Comparison of ENCODE assay signal across 11 cellular contexts in genomic region chr5:132481243-132482211, GRCh38. TPM values are rescaled to one million over a fixed set of nuclear protein-coding genes. Genes with fewer than 3 reads are reported as not detected.
DNase-seq lines count a peak whose midpoint lies in the region; ATAC-seq and TF ChIP-seq lines count a peak whose summit lies in the region.
"Had no signal": no experiment of that assay in that cellular context is flagged by ENCODE, and none has a peak within 500 bp of the region (broad histone marks: within the 10 kb centered on the region; RNA-seq: fewer than 3 reads in every experiment).

No MANE protein-coding gene starts in this region.

- no peak for TF ChIP-seq RAD21 in IMR-90 (IDR thresholded peaks at IDR 0.05; ENCODE audit: low read length)

- H2BK5ac ChIP-seq in IMR-90 (ENCODE audit: low read depth, low read length, poor library complexity, severe bottlenecking) (no peak overlapping the region), mesenchymal stem cell (ENCODE audit: low read depth, low read length, poor library complexity, severe bottlenecking) (no peak overlapping the region)

- H2BK20ac ChIP-seq in IMR-90 (ENCODE audit: low read depth, low read length) = no peak overlapping the region

- peak overlapping the region in 3 of 7 donors; percentile 15 to 41 (median 17) for H3K4me3 Mint-ChIP-seq in CD8-positive, alpha-beta memory T cell
- H3K4me3 Mint-ChIP-seq in activated T-helper 17 cell treated with anti-CD3 and anti-CD28 coated beads, Interleukin-2, amount 50 U/mL, for 72 hours = peak overlapping the region; percentile 26
- H3K4me3 Mint-ChIP-seq in naive thymus-derived CD8-positive, alpha-beta T cell = peak overlapping the region in 2 of 10 donors; percentile 14 to 37

- H3K4me2 ChIP-seq in IMR-90 (ENCODE audit: low read depth, low read length) = no peak overlapping the region
- H3K4me2 ChIP-seq in mesenchymal stem cell (ENCODE audit: low read length, poor library complexity, severe bottlenecking) = no peak overlapping the region

- peaks cover 25% of the 10 kb centered on the region for H3K9me1 ChIP-seq in IMR-90 (ENCODE audit: insufficient read depth, low read length)

- H2AFZ ChIP-seq in IMR-90 (replicated peaks; ENCODE audit: low read length, poor library complexity) (no peak overlapping the region), mesenchymal stem cell (ENCODE audit: low read depth, low read length) (no peak overlapping the region)

- peaks cover 38% of the 10 kb centered on the region for H3K36me3 ChIP-seq in CD8-positive, alpha-beta memory T cell (ENCODE audit: insufficient read depth, low read length)
- H3K36me3 ChIP-seq in IMR-90 (ENCODE audit: control insufficient read depth, insufficient read depth, low read length) (peaks cover 36% of the 10 kb centered on the region), mesenchymal stem cell (ENCODE audit: control insufficient read depth in 1 of 2, insufficient read depth in 2 of 2, low read depth in 1 of 2, low read length in 2 of 2) (peaks cover 41 to 51% of the 10 kb centered on the region in 2 experiments), brain microvascular endothelial cell (replicated peaks) (peaks cover 43% of the 10 kb centered on the region)

- H2AK9ac ChIP-seq in IMR-90 (replicated peaks; ENCODE audit: low read depth, low read length, poor library complexity) = no peak overlapping the region

- H2BK15ac ChIP-seq in IMR-90 (ENCODE audit: low read depth, low read length) (no peak overlapping the region), mesenchymal stem cell (ENCODE audit: low read depth, poor library complexity, severe bottlenecking) (no peak overlapping the region)

- ATAC-seq in IMR-90 (ENCODE audit: low read depth) = no peak
- peak; percentile 28 for ATAC-seq in activated T-helper 17 cell treated with anti-CD3 and anti-CD28 coated beads, Interleukin-2, amount 50 U/mL, for 72 hours (replicated peaks)
- peak in 1 of 2 donors; percentile 14 for ATAC-seq in naive thymus-derived CD8-positive, alpha-beta T cell
- ATAC-seq in GM18867 (IDR thresholded peaks at IDR 0.05; ENCODE audit: unreplicated experiment) = no peak
- no peak for ATAC-seq in HG02678 (IDR thresholded peaks at IDR 0.05; ENCODE audit: unreplicated experiment)
- ATAC-seq: foreskin keratinocyte had no signal

- no TSS peak for BruUV-seq in IMR-90 (replicated peaks; lab: Mats Ljungman, UMichigan)

- CTCF ChIA-PET in CD8-positive, alpha-beta memory T cell (lab: Charles Lee) = interaction anchor here (0.9 to 13.7 kb wide), 14 partner anchors 9 to 112 kb away, joined by 3 to 222 read pairs (median 12); partner anchors contain the start of genes IRF1 and SLC22A5
- CTCF ChIA-PET in IMR-90 (lab: Yijun Ruan, JAX) = interaction anchor here (0.6 kb wide), 1 partner anchor 292 kb away, joined by 3 read pairs; no protein-coding TSS in a partner anchor

- no peak overlapping the region for H4K8ac ChIP-seq in IMR-90 (ENCODE audit: low read depth in 2 of 2, low read length in 2 of 2)
- H4K8ac ChIP-seq in mesenchymal stem cell (ENCODE audit: low read length) = no peak overlapping the region

- DNase-seq in CD8-positive, alpha-beta memory T cell = peak in 3 of 5 donors; percentile 26 to 49 (median 32)
- DNase-seq in IMR-90 (no peak), mesenchymal stem cell (no peak), brain microvascular endothelial cell (no peak)
- DNase-seq in naive thymus-derived CD8-positive, alpha-beta T cell = no peak
- DNase-seq: amniotic stem cell, foreskin keratinocyte had no signal

- H2BK120ac ChIP-seq in IMR-90 (ENCODE audit: low read depth, low read length) (no peak overlapping the region), mesenchymal stem cell (ENCODE audit: low read depth, low read length) (no peak overlapping the region)

- H3K23ac ChIP-seq in IMR-90 (ENCODE audit: low read depth, low read length) = no peak overlapping the region
- no peak overlapping the region for H3K23ac ChIP-seq in mesenchymal stem cell (ENCODE audit: low read length in 2 of 2)

- no peak overlapping the region for H2BK12ac ChIP-seq in mesenchymal stem cell (ENCODE audit: low read length in 2 of 2)

- POLR2A ChIA-PET in CD8-positive, alpha-beta memory T cell (lab: Charles Lee) = interaction anchor here (1.1 to 16.3 kb wide), 7 partner anchors 8 to 70 kb away, joined by 3 to 182 read pairs (median 29); partner anchors contain the start of gene IRF1
- POLR2A ChIA-PET in IMR-90 (lab: Charles Lee; ENCODE audit: unreplicated experiment) = no interaction called here
- POLR2A ChIA-PET in naive thymus-derived CD8-positive, alpha-beta T cell (lab: Charles Lee) = interaction anchor here (0.7 to 23.2 kb wide), 9 partner anchors 4 to 67 kb away, joined by 3 to 648 read pairs (median 40); partner anchors contain the start of gene IRF1

- H4K20me1 ChIP-seq in IMR-90 (ENCODE audit: insufficient read depth, low read length) = peaks cover 6% of the 10 kb centered on the region; the same call in 1 of the 2 replicates

- no peak overlapping the region for H3K27ac ChIP-seq in CD8-positive, alpha-beta memory T cell (ENCODE audit: low read depth, low read length)
- no peak overlapping the region for H3K27ac ChIP-seq in IMR-90 (ENCODE audit: insufficient read depth, low read length)
- H3K27ac ChIP-seq in mesenchymal stem cell (ENCODE audit: low read length, poor library complexity, severe bottlenecking) = no peak overlapping the region
- no peak overlapping the region for H3K27ac ChIP-seq in brain microvascular endothelial cell
- H3K27ac ChIP-seq: dorsolateral prefrontal cortex, foreskin keratinocyte had no signal

- H3K4ac ChIP-seq in IMR-90 (ENCODE audit: low read depth, low read length) (no peak overlapping the region), mesenchymal stem cell (ENCODE audit: low read depth in 1 of 2, low read length in 2 of 2) (no peak overlapping the region)

- H2AK5ac ChIP-seq in IMR-90 (ENCODE audit: low read depth, low read length) = no peak overlapping the region
- no peak overlapping the region for H2AK5ac ChIP-seq in mesenchymal stem cell (ENCODE audit: low read length, severe bottlenecking)

- peaks cover 80 to 94% (median 82%) of the 10 kb centered on the region in 3 donors for H3K4me1 Mint-ChIP-seq in CD8-positive, alpha-beta memory T cell
- H3K4me1 Mint-ChIP-seq in activated T-helper 17 cell treated with anti-CD3 and anti-CD28 coated beads, Interleukin-2, amount 50 U/mL, for 72 hours = peaks cover 52% of the 10 kb centered on the region
- H3K4me1 Mint-ChIP-seq in naive thymus-derived CD8-positive, alpha-beta T cell = peaks cover 38 to 91% (median 82%) of the 10 kb centered on the region in 4 donors

- dilution Hi-C loops in IMR-90 (cut with HindIII; ENCODE audit: low sequenced_read_pairs, unreplicated experiment) = no loop called here

- no peak overlapping the region for H4K5ac ChIP-seq in IMR-90 (ENCODE audit: low read depth, low read length)

- no peak overlapping the region for H4K91ac ChIP-seq in IMR-90 (ENCODE audit: insufficient read depth, low read depth, low read length)
- no peak overlapping the region for H4K91ac ChIP-seq in mesenchymal stem cell (ENCODE audit: low read length)

- WGBS in IMR-90 (ENCODE audit: extremely low coverage in 2 of 2, insufficient read length in 1 of 2), 2 experiments = 100% methylated on average over 1 of the region's 6 CpGs; no CpG with 5 or more reads in 1 of the 2 experiments
- 87% methylated on average over 6 of the region's 6 CpGs for WGBS in mesenchymal stem cell

- peaks cover 0 to 9% of the 10 kb centered on the region in 2 donors for H3K27me3 Mint-ChIP-seq in CD8-positive, alpha-beta memory T cell
- H3K27me3 Mint-ChIP-seq in activated T-helper 17 cell treated with anti-CD3 and anti-CD28 coated beads, Interleukin-2, amount 50 U/mL, for 72 hours = no peaks in the 10 kb centered on the region
- H3K27me3 Mint-ChIP-seq in naive thymus-derived CD8-positive, alpha-beta T cell = no peaks in the 10 kb centered on the region

- peaks cover 23 to 61% (median 29%) of the 10 kb centered on the region in 3 donors for H3K36me3 Mint-ChIP-seq in CD8-positive, alpha-beta memory T cell
- peaks cover 52% of the 10 kb centered on the region for H3K36me3 Mint-ChIP-seq in activated T-helper 17 cell treated with anti-CD3 and anti-CD28 coated beads, Interleukin-2, amount 50 U/mL, for 72 hours (ENCODE audit: low read depth)
- peaks cover 0 to 55% (median 18%) of the 10 kb centered on the region in 3 donors for H3K36me3 Mint-ChIP-seq in naive thymus-derived CD8-positive, alpha-beta T cell

- no peaks in the 10 kb centered on the region for H3K27me3 ChIP-seq in CD8-positive, alpha-beta memory T cell (ENCODE audit: insufficient read depth, low read length, poor library complexity, severe bottlenecking)
- H3K27me3 ChIP-seq in IMR-90 (ENCODE audit: control insufficient read depth, insufficient read depth, low read length) (no peaks in the 10 kb centered on the region), mesenchymal stem cell (ENCODE audit: control insufficient read depth in 1 of 2, insufficient read depth in 1 of 2, low read length in 2 of 2) (no peaks in the 10 kb centered on the region), brain microvascular endothelial cell (replicated peaks) (no peaks in the 10 kb centered on the region)
- H3K27me3 ChIP-seq: dorsolateral prefrontal cortex, foreskin keratinocyte had no signal

- peaks cover 78% of the 10 kb centered on the region for H3K4me1 ChIP-seq in CD8-positive, alpha-beta memory T cell (ENCODE audit: insufficient read depth, low read length)
- H3K4me1 ChIP-seq in IMR-90 (ENCODE audit: control insufficient read depth, insufficient read depth, low read length) = no peaks in the 10 kb centered on the region
- peaks cover 14% of the 10 kb centered on the region for H3K4me1 ChIP-seq in mesenchymal stem cell (ENCODE audit: control insufficient read depth, insufficient read depth, low read depth, low read length)

- H3K79me1 ChIP-seq in IMR-90 (ENCODE audit: low read depth in 1 of 2, low read length in 2 of 2) = peaks cover 8 to 36% of the 10 kb centered on the region in 2 experiments; a peak in 3 of 4 replicates
- H3K79me1 ChIP-seq in mesenchymal stem cell (replicated peaks; ENCODE audit: low read length, poor library complexity, severe bottlenecking) = peaks cover 21% of the 10 kb centered on the region

- TF ChIP-seq POLR2A in IMR-90 (IDR thresholded peaks at IDR 0.05; ENCODE audit: low read depth, low read length) = 0 out of 2 replicates have a peak, but pooled peaks have one; percentile 21

- H3K18ac ChIP-seq in IMR-90 (ENCODE audit: low read depth, low read length) = no peak overlapping the region
- H3K18ac ChIP-seq in mesenchymal stem cell (ENCODE audit: low read depth in 1 of 2, low read length in 2 of 2) = no peak overlapping the region

- H3K9ac ChIP-seq in IMR-90 (ENCODE audit: low read depth, low read length) (no peak overlapping the region), mesenchymal stem cell (ENCODE audit: low read length) (no peak overlapping the region)

- H3K56ac ChIP-seq in IMR-90 (ENCODE audit: extremely low read depth, insufficient read depth, low read length) = no peak overlapping the region

- H3K9me3 ChIP-seq in CD8-positive, alpha-beta memory T cell (ENCODE audit: low read length) = no peaks in the 10 kb centered on the region
- H3K9me3 ChIP-seq in IMR-90 (ENCODE audit: control insufficient read depth, insufficient read depth, low read length) (no peaks in the 10 kb centered on the region), mesenchymal stem cell (ENCODE audit: control insufficient read depth, low read length) (no peaks in the 10 kb centered on the region)

- TF ChIP-seq CTCF in IMR-90 (conservative IDR thresholded peaks at IDR 0.05; ENCODE audit: low read depth, low read length) (no peak), brain microvascular endothelial cell (IDR thresholded peaks at IDR 0.05; ENCODE audit: low read depth, low read length, missing control alignments) (no peak)

- intact Hi-C loops in IMR-90 (cut with micrococcal nuclease) = no loop called here

- H3K4me3 ChIP-seq in CD8-positive, alpha-beta memory T cell (ENCODE audit: low read length) = no peak overlapping the region
- H3K4me3 ChIP-seq in IMR-90 (ENCODE audit: insufficient read depth, low read depth, low read length) (no peak overlapping the region), mesenchymal stem cell (ENCODE audit: insufficient read depth in 1 of 2, low read depth in 1 of 2, low read length in 2 of 2) (no peak overlapping the region), brain microvascular endothelial cell (ENCODE audit: low read depth, low read length) (no peak overlapping the region)
- H3K4me3 ChIP-seq: dorsolateral prefrontal cortex had no signal

- H3K27ac Mint-ChIP-seq in CD8-positive, alpha-beta memory T cell = peak overlapping the region; percentile 63 to 98 (median 88)
- peak overlapping the region; percentile 61 for H3K27ac Mint-ChIP-seq in activated T-helper 17 cell treated with anti-CD3 and anti-CD28 coated beads, Interleukin-2, amount 50 U/mL, for 72 hours
- peak overlapping the region; percentile 81 to 98 (median 91) for H3K27ac Mint-ChIP-seq in naive thymus-derived CD8-positive, alpha-beta T cell

- in situ Hi-C loops in IMR-90 (cut with MboI; ENCODE audit: low sequenced_read_pairs) (loop anchor here (25.0 kb wide), 1 partner anchor 394 kb away; no protein-coding TSS in a partner anchor), brain microvascular endothelial cell (cut with HindIII; ENCODE audit: low pct_ligation_motif_present, low sequenced_read_pairs) (no loop called here)

- peaks cover 0 to 3% (median 0%) of the 10 kb centered on the region in 5 donors for H3K9me3 Mint-ChIP-seq in CD8-positive, alpha-beta memory T cell
- H3K9me3 Mint-ChIP-seq in activated T-helper 17 cell treated with anti-CD3 and anti-CD28 coated beads, Interleukin-2, amount 50 U/mL, for 72 hours = no peaks in the 10 kb centered on the region
- no peaks in the 10 kb centered on the region for H3K9me3 Mint-ChIP-seq in naive thymus-derived CD8-positive, alpha-beta T cell

- H3K14ac ChIP-seq in IMR-90 (replicated peaks; ENCODE audit: low read depth, low read length) (no peak overlapping the region), mesenchymal stem cell (ENCODE audit: low read length in 2 of 2) (no peak overlapping the region)

RNA-seq across cellular contexts. Expression of gene IRF1, which starts 9.0 kb away (rescaled TPM):
- total RNA-seq in CD8-positive, alpha-beta memory T cell = 100 to 1,000 TPM; 115 to 121 TPM
- 204 TPM for polyA plus RNA-seq in CD8-positive, alpha-beta memory T cell
- 6.9 and 11.1 TPM in 2 replicates for total RNA-seq in IMR-90 (2012; rRNA removed)
- 16.5 and 18.9 TPM in 2 replicates for polyA plus RNA-seq in IMR-90 (2012; rRNA removed)
- 13.2 and 15.9 TPM in 2 replicates for polyA plus RNA-seq in IMR-90 (2012; cell fraction: cytosol; rRNA removed)
- polyA plus RNA-seq in IMR-90 (2012; cell fraction: nucleus; rRNA removed; ENCODE audit: low replicate concordance) = 25.7 and 30.6 TPM in 2 replicates
- total RNA-seq in activated T-helper 17 cell treated with anti-CD3 and anti-CD28 coated beads, Interleukin-2, amount 50 U/mL, for 72 hours = 100 to 1,000 TPM; 125 to 174 TPM
- total RNA-seq in naive thymus-derived CD8-positive, alpha-beta T cell = 100 to 1,000 TPM; 116 to 127 TPM
- 100 to 1,000 TPM; 108 to 218 (median 141) TPM for polyA plus RNA-seq in naive thymus-derived CD8-positive, alpha-beta T cell
- 33.6 TPM for polyA plus RNA-seq in mesenchymal stem cell (2013, experiment 1 of 2)
- polyA plus RNA-seq in mesenchymal stem cell (2013, experiment 2 of 2) = 35.8 TPM

Comparison
In these comparisons a context has a peak if more than half of its experiments do, and no peak if none do; other contexts are left out.
1. DNase-seq: peak in CD8-positive, alpha-beta memory T cell (3 of 5); none in IMR-90 (single experiment), naive thymus-derived CD8-positive, alpha-beta T cell (0 of 10), mesenchymal stem cell (single experiment) and brain microvascular endothelial cell (single experiment).
2. Peak in every context shown above with its lines, with median percentiles within 50 percentile points of each other: H3K27ac Mint-ChIP-seq.